Comparison of ENCODE assay signal across 8 cellular contexts in genomic region chr1:152459596-152460528, GRCh38. TPM values are rescaled to one million over a fixed set of nuclear protein-coding genes. Genes with fewer than 3 reads are reported as not detected.
DNase-seq lines count a peak whose midpoint lies in the region; ATAC-seq lines count a peak whose summit lies in the region.

No MANE protein-coding gene starts in this region.

- intact Hi-C loops in activated T-helper 2 cell treated with anti-CD3 and anti-CD28 coated beads, Interferon-gamma antibody, Interleukin-2, Interleukin-4, amounts not matched to agents 10 μg/mL and 5 μg/mL and 100 μg/mL, durations not matched to agents 14 hours and 24 hours and 36 hours (cut with micrococcal nuclease) = loop anchor here (2.0 to 10.0 kb wide), 3 partner anchors 113 to 555 kb away; partner anchors contain the start of gene THEM4

- H3K9me3 Mint-ChIP-seq in activated T-helper 2 cell treated with anti-CD3 and anti-CD28 coated beads, Interferon-gamma antibody, Interleukin-2, Interleukin-4, amounts not matched to agents 10 μg/mL and 5 μg/mL and 100 μg/mL, durations not matched to agents 14 hours and 24 hours and 36 hours = no peaks in the 10 kb centered on the region

- no peaks in the 10 kb centered on the region for H3K36me3 Mint-ChIP-seq in activated T-helper 2 cell treated with anti-CD3 and anti-CD28 coated beads, Interferon-gamma antibody, Interleukin-2, Interleukin-4, amounts not matched to agents 10 μg/mL and 5 μg/mL and 100 μg/mL, durations not matched to agents 14 hours and 24 hours and 36 hours (ENCODE audit: low read depth)

- peak; percentile 60 for DNase-seq in D341Med (ENCODE audit: low spot score)
- peak; percentile 68 for DNase-seq in RPMI7951 (ENCODE audit: low read depth)
- DNase-seq in activated T-helper 2 cell treated with anti-CD3 and anti-CD28 coated beads, Interferon-gamma antibody, Interleukin-2, Interleukin-4, amounts not matched to agents 10 μg/mL and 5 μg/mL and 100 μg/mL, durations not matched to agents 14 hours and 24 hours and 36 hours (ENCODE audit: low spot score) = peak; percentile 63
- peak; percentile 67 for DNase-seq in glomerular visceral epithelial cell (ENCODE audit: extremely low spot score)
- DNase-seq in retina = peak; percentile 58
- DNase-seq in HPDE6-E6E7 (ENCODE audit: extremely low spot score) = no peak

- peak overlapping the region; percentile 76 for H3K27ac Mint-ChIP-seq in activated T-helper 2 cell treated with anti-CD3 and anti-CD28 coated beads, Interferon-gamma antibody, Interleukin-2, Interleukin-4, amounts not matched to agents 10 μg/mL and 5 μg/mL and 100 μg/mL, durations not matched to agents 14 hours and 24 hours and 36 hours

- H3K4me3 Mint-ChIP-seq in activated T-helper 2 cell treated with anti-CD3 and anti-CD28 coated beads, Interferon-gamma antibody, Interleukin-2, Interleukin-4, amounts not matched to agents 10 μg/mL and 5 μg/mL and 100 μg/mL, durations not matched to agents 14 hours and 24 hours and 36 hours (ENCODE audit: low read depth) = peak overlapping the region; percentile 34

- peak; percentile 82 for ATAC-seq in GM19324 (IDR thresholded peaks at IDR 0.05; ENCODE audit: low FRiP score, unreplicated experiment)
- ATAC-seq in HG03432 (IDR thresholded peaks at IDR 0.05; ENCODE audit: unreplicated experiment) = peak; percentile 95

- H3K27me3 Mint-ChIP-seq in activated T-helper 2 cell treated with anti-CD3 and anti-CD28 coated beads, Interferon-gamma antibody, Interleukin-2, Interleukin-4, amounts not matched to agents 10 μg/mL and 5 μg/mL and 100 μg/mL, durations not matched to agents 14 hours and 24 hours and 36 hours (ENCODE audit: low read depth) = peaks cover 10% of the 10 kb centered on the region

- H3K4me1 Mint-ChIP-seq in activated T-helper 2 cell treated with anti-CD3 and anti-CD28 coated beads, Interferon-gamma antibody, Interleukin-2, Interleukin-4, amounts not matched to agents 10 μg/mL and 5 μg/mL and 100 μg/mL, durations not matched to agents 14 hours and 24 hours and 36 hours (ENCODE audit: low read depth) = peaks cover 27% of the 10 kb centered on the region

RNA-seq across cellular contexts. Expression of gene CRNN, which starts 45.8 kb away (rescaled TPM):
- not detected in 2 replicates for total RNA-seq in RPMI7951 (2014; rRNA removed; shearing (Covaris generic))
- total RNA-seq in activated T-helper 2 cell treated with anti-CD3 and anti-CD28 coated beads, Interferon-gamma antibody, Interleukin-2, Interleukin-4, amounts not matched to agents 10 μg/mL and 5 μg/mL and 100 μg/mL, durations not matched to agents 14 hours and 24 hours and 36 hours = not detected in 2 replicates

RNA-seq across cellular contexts. Expression of gene LCE5A, which starts 50.7 kb away (rescaled TPM):
- total RNA-seq in RPMI7951 (2014; rRNA removed; shearing (Covaris generic)) = not detected in 2 replicates
- not detected in 2 replicates for total RNA-seq in activated T-helper 2 cell treated with anti-CD3 and anti-CD28 coated beads, Interferon-gamma antibody, Interleukin-2, Interleukin-4, amounts not matched to agents 10 μg/mL and 5 μg/mL and 100 μg/mL, durations not matched to agents 14 hours and 24 hours and 36 hours

RNA-seq across cellular contexts. Expression of gene CRCT1, which starts 54.4 kb away (rescaled TPM):
- not detected in 2 replicates for total RNA-seq in RPMI7951 (2014; rRNA removed; shearing (Covaris generic))
- total RNA-seq in activated T-helper 2 cell treated with anti-CD3 and anti-CD28 coated beads, Interferon-gamma antibody, Interleukin-2, Interleukin-4, amounts not matched to agents 10 μg/mL and 5 μg/mL and 100 μg/mL, durations not matched to agents 14 hours and 24 hours and 36 hours = not detected in 2 replicates
